In the genomic region with DNA sequence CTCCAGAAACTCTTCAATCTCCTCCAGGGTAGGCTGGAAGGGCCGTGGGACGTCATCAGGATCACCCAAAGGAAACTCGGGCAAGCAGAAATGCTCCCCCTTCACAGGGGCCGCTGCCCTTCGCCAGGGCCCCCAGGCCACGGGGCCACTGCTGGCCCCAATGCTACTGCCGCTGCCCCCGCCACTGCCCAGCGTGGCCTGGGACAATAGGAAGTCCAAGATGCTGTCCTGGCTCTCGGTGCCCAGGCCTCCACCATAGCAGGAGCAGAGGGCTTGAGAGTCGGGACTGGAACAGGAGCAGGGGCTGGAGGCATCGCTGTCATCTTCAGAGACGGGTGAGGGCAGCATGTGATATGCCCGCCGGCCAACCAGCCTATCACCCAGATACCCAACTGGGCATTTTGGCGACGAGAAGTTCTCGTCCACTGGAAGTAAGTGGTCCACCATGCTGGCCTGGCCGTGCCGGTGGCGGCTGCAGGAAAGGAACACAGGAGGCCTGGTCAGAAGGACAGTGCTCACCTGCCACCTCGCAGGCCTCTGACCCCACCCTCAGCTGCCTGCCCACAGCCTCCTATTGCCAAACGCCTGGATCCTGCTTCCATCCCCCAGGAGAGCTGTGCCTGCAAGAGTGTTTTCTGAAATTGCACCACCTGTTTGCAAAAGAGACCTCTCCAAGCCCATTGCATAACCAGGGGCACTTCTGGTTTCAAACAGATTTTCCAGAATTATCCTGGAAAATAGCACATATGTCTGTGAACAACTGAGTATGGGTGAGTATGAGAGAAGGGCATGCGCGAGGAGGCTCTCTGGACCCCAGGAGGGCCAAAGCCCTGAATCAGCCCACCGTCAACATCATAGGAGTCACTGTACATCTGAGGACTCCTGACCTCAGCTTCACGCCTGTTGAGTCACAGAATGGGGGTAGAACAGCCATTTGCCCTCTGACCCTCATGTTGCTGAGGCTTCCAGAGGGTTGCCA, we compare ENCODE assay signal across 13 cellular contexts. TPM values are rescaled to one million over a fixed set of nuclear protein-coding genes. Genes with fewer than 3 reads are reported as not detected.
DNase-seq lines count a peak whose midpoint lies in the region; ATAC-seq and TF ChIP-seq lines count a peak whose summit lies in the region.
"Had no signal": no experiment of that assay in that cellular context is flagged by ENCODE, and none has a peak within 500 bp of the region (broad histone marks: within the 10 kb centered on the region; RNA-seq: fewer than 3 reads in every experiment).

No MANE protein-coding gene starts in this region.

- H3K4me1 ChIP-seq in aorta (ENCODE audit: control insufficient read depth in 1 of 2, insufficient read depth in 2 of 2, low read length in 2 of 2) (peaks cover 3% of the 10 kb centered on the region in 2 donors), prostate gland (replicated peaks) (peaks cover 10% of the 10 kb centered on the region)

- TF ChIP-seq CTCF in dorsolateral prefrontal cortex (IDR thresholded peaks at IDR 0.05 in 54 of 56, conservative IDR thresholded peaks at IDR 0.05 in 2 of 56; ENCODE audit: low read depth in 1 of 56, partially characterized antibody in 56 of 56), result no peak
- no peak for TF ChIP-seq CTCF in prostate gland (IDR thresholded peaks at IDR 0.05)

- ATAC-seq in left ventricle myocardium superior (no peak), aorta (ENCODE audit: low FRiP score) (no peak)
- ATAC-seq: naive thymus-derived CD8-positive, alpha-beta T cell had no signal

- 92 to 93% methylated on average over 27 of the region's 27 CpGs for WGBS in aorta, 2 donors
- WGBS in prostate gland, result 91% methylated on average over 27 of the region's 27 CpGs

- H3K27ac ChIP-seq in dorsolateral prefrontal cortex (peak overlapping the region in 19 of 59 donors; percentile 6 to 99 (median 95)), aorta (ENCODE audit: low read depth in 1 of 2, low read length in 2 of 2) (no peak overlapping the region), prostate gland (no peak overlapping the region)

- H3K36me3 ChIP-seq in aorta (ENCODE audit: control insufficient read depth in 1 of 2, insufficient read depth in 2 of 2, low read length in 1 of 2) (peaks cover 0 to 20% of the 10 kb centered on the region in 2 donors), prostate gland (peaks cover 4 to 27% of the 10 kb centered on the region in 2 donors)

- DNase-seq in cardiac septum (ENCODE audit: low spot score) (peak; percentile 72), left ventricle myocardium superior (no peak), dorsolateral prefrontal cortex (peak in 8 of 10 donors; percentile 8 to 42 (median 28)), mesenteric fat pad (ENCODE audit: low spot score) (peak; percentile 86), aorta (peak; percentile 38 to 65), hippocampal formation (lab: John Stamatoyannopoulos, UW) (no peak), superior temporal gyrus (ENCODE audit: extremely low spot score) (no peak), prostate gland (ENCODE audit: low spot score) (no peak)
- DNase-seq: DMS79; NCI-H2081; stimulated activated CD8-positive, alpha-beta memory T cell treated with anti-CD3 and anti-CD28 coated beads, Interleukin-4, amount 100 ng/mL, for 48 hours had no signal

- no peak for TF ChIP-seq POLR2A in prostate gland (IDR thresholded peaks at IDR 0.05)

- H3K4me3 ChIP-seq in dorsolateral prefrontal cortex (no peak overlapping the region), aorta (ENCODE audit: low read length in 2 of 2) (no peak overlapping the region), prostate gland (no peak overlapping the region)

- no peaks in the 10 kb centered on the region for H3K27me3 ChIP-seq in dorsolateral prefrontal cortex
- no peaks in the 10 kb centered on the region for H3K27me3 ChIP-seq in aorta (ENCODE audit: control insufficient read depth in 1 of 2, insufficient read depth in 2 of 2, low read length in 1 of 2)
- no peaks in the 10 kb centered on the region for H3K27me3 ChIP-seq in prostate gland (replicated peaks; ENCODE audit: insufficient read depth)

- H3K9me3 ChIP-seq in aorta (ENCODE audit: control insufficient read depth, low read length) (no peaks in the 10 kb centered on the region), prostate gland (no peaks in the 10 kb centered on the region)

- intact Hi-C loops in cardiac septum (cut with DNase I) (loop anchor here (5.0 kb wide), 1 partner anchor 50 kb away; no protein-coding TSS in a partner anchor), left ventricle myocardium superior (cut with micrococcal nuclease) (no loop called here), dorsolateral prefrontal cortex (cut with DNase I) (no loop called here), aorta (cut with DNase I) (loop anchor here in 1 of 2 donors (5.0 kb wide), 1 partner anchor 65 kb away; no protein-coding TSS in a partner anchor), prostate gland (cut with DNase I) (no loop called here)

RNA-seq across cellular contexts. Expression of a gene that starts 4.4 kb away (rescaled TPM):
- total RNA-seq in cardiac septum (11.5 TPM), left ventricle myocardium superior (28.5 TPM), dorsolateral prefrontal cortex (100 to 1,000 TPM in 5 of 120 experiments, 10 to 100 TPM in 115; 11.7 to 112 (median 39.5) TPM), mesenteric fat pad (53.8 TPM), aorta (10 to 100 TPM in 1 of 2 donors, 1 to 10 TPM in 1; 8.5 to 39.9 TPM), prostate gland (10 to 100 TPM; 52.7 to 72.6 TPM)
- polyA plus RNA-seq in aorta, result 10 to 100 TPM; 23.7 to 43.9 TPM
- polyA plus RNA-seq: naive thymus-derived CD8-positive, alpha-beta T cell had no signal

RNA-seq across cellular contexts. Expression of a gene that starts 41.9 kb away (rescaled TPM):
- total RNA-seq in cardiac septum, result not detected
- total RNA-seq in left ventricle myocardium superior, result not detected
- total RNA-seq in dorsolateral prefrontal cortex, result 1 to 10 TPM in 102 of 120 experiments, under 1 TPM in 11, not detected in 7; 0.29 to 7.9 (median 2.4) TPM
- not detected for total RNA-seq in mesenteric fat pad
- total RNA-seq in aorta, result not detected
- not detected for polyA plus RNA-seq in aorta
- 1 to 10 TPM in 1 of 2 donors, not detected in 1; 2.3 TPM for total RNA-seq in prostate gland
- total RNA-seq: naive thymus-derived CD8-positive, alpha-beta T cell had no signal
- polyA plus RNA-seq: esophagus; naive thymus-derived CD8-positive, alpha-beta T cell had no signal

Comparison
In these comparisons a context has a peak if more than half of its experiments do, and no peak if none do; other contexts are left out.
1. DNase-seq: peak in cardiac septum (single experiment), dorsolateral prefrontal cortex (8 of 10), mesenteric fat pad (single experiment) and aorta (2 of 2); none in left ventricle myocardium superior (single experiment), hippocampal formation (0 of 2), superior temporal gyrus (single experiment) and prostate gland (single experiment).